ENCODE assay signal across 9 cellular contexts in the genomic region with DNA sequence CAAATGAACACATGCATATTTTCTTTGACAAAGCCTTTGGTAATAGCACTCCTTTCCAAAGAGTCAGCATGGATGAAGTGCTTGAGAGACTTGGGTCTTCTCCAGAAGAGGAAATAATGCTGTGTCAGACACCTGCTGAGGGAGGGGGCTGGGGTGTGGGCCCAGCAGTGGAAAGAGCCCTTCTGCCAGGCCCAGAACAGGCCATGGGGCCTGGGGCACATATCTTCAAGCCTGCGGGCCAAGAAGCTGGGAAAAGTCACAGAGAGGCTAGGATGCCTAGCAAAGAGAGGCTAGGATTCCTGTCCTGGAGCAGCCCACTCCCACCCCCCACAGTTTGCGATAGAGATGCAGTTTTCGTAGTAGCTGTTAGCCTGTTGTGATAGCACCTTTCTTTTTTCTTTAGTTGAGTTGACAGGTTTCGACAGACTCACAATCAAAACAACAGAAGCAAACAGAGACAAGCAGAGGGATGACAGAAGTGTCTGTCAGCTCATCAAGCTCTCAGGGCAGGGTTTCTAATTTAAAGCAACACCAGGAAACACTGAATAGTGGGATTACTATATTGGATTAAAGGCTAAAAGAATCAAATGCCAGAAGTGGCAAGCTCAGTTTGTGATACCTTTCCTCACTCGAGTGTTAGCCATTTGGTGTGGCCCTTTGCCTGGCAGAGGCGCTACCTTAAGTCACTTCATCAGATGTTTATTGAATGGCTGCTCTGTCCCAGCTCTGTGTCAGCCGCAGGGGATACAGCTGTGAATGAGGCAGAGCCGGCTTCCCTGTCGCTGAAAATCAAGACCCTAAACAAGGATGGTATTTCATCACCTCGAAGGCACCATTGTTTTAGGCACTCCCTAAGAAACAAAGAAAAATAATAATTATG. TPM values are rescaled to one million over a fixed set of nuclear protein-coding genes. Genes with fewer than 3 reads are reported as not detected.
DNase-seq lines count a peak whose midpoint lies in the region; ATAC-seq and TF ChIP-seq lines count a peak whose summit lies in the region.
"Had no signal": no experiment of that assay in that cellular context is flagged by ENCODE, and none has a peak within 500 bp of the region (broad histone marks: within the 10 kb centered on the region; RNA-seq: fewer than 3 reads in every experiment).

No MANE protein-coding gene starts in this region.

- H3K36me3 Mint-ChIP-seq in progenitor cell of endocrine pancreas (ENCODE audit: insufficient read depth): peaks cover 5% of the 10 kb centered on the region
- H3K36me3 Mint-ChIP-seq in osteocyte (ENCODE audit: unreplicated experiment): peaks cover 2% of the 10 kb centered on the region

- H3K4me1 Mint-ChIP-seq in progenitor cell of endocrine pancreas (ENCODE audit: low read depth): peaks cover 24% of the 10 kb centered on the region
- H3K4me1 Mint-ChIP-seq in osteocyte (ENCODE audit: unreplicated experiment): peaks cover 20% of the 10 kb centered on the region

- DNase-seq in G401 (ENCODE audit: low spot score) (peak; percentile 47), NCI-H524 treated with DMSO at 0.1 percent for 48 hours (lab: John Stamatoyannopoulos, UW) (peak; percentile 91), ecto neural progenitor cell (ENCODE audit: low spot score) (peak; percentile 55), progenitor cell of endocrine pancreas (ENCODE audit: low spot score, unreplicated experiment) (no peak), HPDE6-E6E7 (ENCODE audit: extremely low spot score) (no peak), osteocyte (ENCODE audit: extremely low spot score, unreplicated experiment) (no peak)
- DNase-seq: DMS153, midbrain had no signal

- H3K9me3 Mint-ChIP-seq in progenitor cell of endocrine pancreas (ENCODE audit: low read depth) (no peaks in the 10 kb centered on the region), osteocyte (ENCODE audit: unreplicated experiment) (no peaks in the 10 kb centered on the region)

- H3K4me3 Mint-ChIP-seq in progenitor cell of endocrine pancreas (ENCODE audit: low read depth) (no peak overlapping the region), osteocyte (ENCODE audit: unreplicated experiment) (no peak overlapping the region)

- H3K27ac Mint-ChIP-seq in progenitor cell of endocrine pancreas (peak overlapping the region; percentile 76), osteocyte (ENCODE audit: unreplicated experiment) (no peak overlapping the region)

- no peak for ATAC-seq in HG03571 (IDR thresholded peaks at IDR 0.05; ENCODE audit: unreplicated experiment)

- in situ Hi-C loops in G401 (cut with HindIII; ENCODE audit: low sequenced_read_pairs): no loop called here

- TF ChIP-seq CTCF in progenitor cell of endocrine pancreas (IDR thresholded peaks at IDR 0.05; ENCODE audit: unreplicated experiment): no peak
- TF ChIP-seq CTCF in osteocyte (IDR thresholded peaks at IDR 0.05): no peak

- H3K27me3 Mint-ChIP-seq in progenitor cell of endocrine pancreas (no peaks in the 10 kb centered on the region), osteocyte (ENCODE audit: unreplicated experiment) (no peaks in the 10 kb centered on the region)

RNA-seq across cellular contexts. Expression of a gene that starts 19.0 kb away (rescaled TPM):
- total RNA-seq in G401 (2014; rRNA removed; shearing (Covaris generic)): 4.5 and 12.4 TPM in 2 replicates
- total RNA-seq in progenitor cell of endocrine pancreas: 24.6 and 29.6 TPM in 2 replicates
- 14.7 and 17.8 TPM in 2 replicates for total RNA-seq in osteocyte

Comparison
In these comparisons a context has a peak if more than half of its experiments do, and no peak if none do; other contexts are left out.
1. DNase-seq: peak in G401 (single experiment), NCI-H524 treated with DMSO at 0.1 percent for 48 hours (single experiment) and ecto neural progenitor cell (single experiment); none in progenitor cell of endocrine pancreas (single experiment), HPDE6-E6E7 (single experiment) and osteocyte (single experiment).